ENCODE assay signal across 10 cellular contexts in the genomic region with DNA sequence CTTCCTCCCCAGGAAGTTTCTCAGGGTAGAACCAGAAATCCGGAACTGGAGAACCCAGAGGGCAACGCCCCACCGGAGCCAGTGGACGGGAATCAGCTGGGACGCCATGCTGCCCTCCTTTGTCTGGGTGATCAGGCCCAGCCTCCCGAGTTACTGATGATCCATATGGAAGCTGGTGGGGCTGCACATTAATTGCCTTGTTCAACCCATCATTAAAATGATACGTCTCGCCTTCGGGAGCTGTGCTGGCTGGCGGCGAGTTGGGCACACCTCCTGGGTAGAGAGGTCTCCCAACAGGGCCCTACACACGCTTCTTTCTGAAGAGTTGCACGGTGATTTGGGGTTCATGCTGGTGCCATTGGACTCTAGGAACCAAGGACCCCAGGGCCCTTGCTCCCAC.
"Had no signal": no experiment of that assay in that cellular context is flagged by ENCODE, and none has a peak within 500 bp of the region (broad histone marks: within the 10 kb centered on the region; RNA-seq: fewer than 3 reads in every experiment).

No MANE protein-coding gene starts in this region.

- DNase-seq: activated gamma-delta T cell; activated naive CD8-positive, alpha-beta T cell treated with anti-CD3 and anti-CD28 coated beads, Interleukin-2, amount 10 ng/mL, durations not matched to agents 7 days and 5 days; activated T-cell treated with anti-CD3 and anti-CD28 coated beads, Interleukin-2, amount 50 U/mL, for 24 hours; foreskin keratinocyte; pancreas; T-helper 2 cell had no signal

- H3K4me1 Mint-ChIP-seq: activated naive CD8-positive, alpha-beta T cell treated with anti-CD3 and anti-CD28 coated beads, Interleukin-2, amount 10 ng/mL, durations not matched to agents 7 days and 5 days had no signal

- H3K27ac ChIP-seq: ascending aorta, foreskin keratinocyte, pancreas had no signal

- H3K27ac Mint-ChIP-seq: activated naive CD8-positive, alpha-beta T cell treated with anti-CD3 and anti-CD28 coated beads, Interleukin-2, amount 10 ng/mL, durations not matched to agents 7 days and 5 days; activated T-cell treated with anti-CD3 and anti-CD28 coated beads, Interleukin-2, amount 50 U/mL, for 24 hours; nephron had no signal

- H3K9me3 ChIP-seq: ascending aorta, left lung, pancreas, thyroid gland had no signal

- H3K27me3 ChIP-seq: ascending aorta, left lung, pancreas, thyroid gland had no signal

- H3K4me3 ChIP-seq: ascending aorta, left lung, pancreas, thyroid gland had no signal

- H3K36me3 ChIP-seq: ascending aorta, left lung, pancreas, thyroid gland had no signal

- H3K9me3 Mint-ChIP-seq: activated T-cell treated with anti-CD3 and anti-CD28 coated beads, Interleukin-2, amount 50 U/mL, for 24 hours; nephron had no signal

- H3K4me1 ChIP-seq: ascending aorta, foreskin keratinocyte, pancreas had no signal

- ATAC-seq: foreskin keratinocyte had no signal

- H3K4me3 Mint-ChIP-seq: activated naive CD8-positive, alpha-beta T cell treated with anti-CD3 and anti-CD28 coated beads, Interleukin-2, amount 10 ng/mL, durations not matched to agents 7 days and 5 days; activated T-cell treated with anti-CD3 and anti-CD28 coated beads, Interleukin-2, amount 50 U/mL, for 24 hours; nephron had no signal

- H3K36me3 Mint-ChIP-seq: activated naive CD8-positive, alpha-beta T cell treated with anti-CD3 and anti-CD28 coated beads, Interleukin-2, amount 10 ng/mL, durations not matched to agents 7 days and 5 days had no signal
